Comparison of ENCODE assay signal across 18 cellular contexts in the genomic region with DNA sequence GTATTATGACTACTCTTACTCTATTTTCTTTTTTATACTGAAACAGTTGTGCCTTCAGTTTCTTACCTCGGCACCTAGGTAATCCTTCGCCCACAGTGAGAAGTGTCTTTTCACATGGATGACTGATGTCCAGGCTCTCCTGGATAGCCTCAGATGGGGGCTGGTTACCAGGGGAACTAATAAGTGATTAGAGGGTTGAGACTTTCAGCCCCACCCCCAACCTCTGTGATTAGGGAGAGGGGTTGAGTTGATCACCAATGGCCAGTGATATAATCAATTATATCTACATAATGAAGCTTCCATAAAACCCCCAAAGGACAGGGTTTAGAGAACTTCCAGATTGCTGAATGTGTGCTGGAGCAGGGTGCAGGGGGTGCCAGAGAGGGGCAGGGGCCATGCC. TPM values are rescaled to one million over a fixed set of nuclear protein-coding genes. Genes with fewer than 3 reads are reported as not detected.
DNase-seq lines count a peak whose midpoint lies in the region; ATAC-seq and TF ChIP-seq lines count a peak whose summit lies in the region.
"Had no signal": no experiment of that assay in that cellular context is flagged by ENCODE, and none has a peak within 500 bp of the region (broad histone marks: within the 10 kb centered on the region; RNA-seq: fewer than 3 reads in every experiment).

No MANE protein-coding gene starts in this region.

- no peak for DNase-seq in activated naive CD4-positive, alpha-beta T cell (lab: John Stamatoyannopoulos, UW)
- DNase-seq in T-helper 17 cell = no peak
- DNase-seq in esophagus muscularis mucosa (ENCODE audit: extremely low spot score) = peak; percentile 75
- no peak for DNase-seq in SK-N-SH
- no peak for DNase-seq in MV-4-11 (lab: John Stamatoyannopoulos, UW)
- DNase-seq: DMS79, H7, IMR-90, NCI-H187 treated with DMSO at 0.1 percent for 48 hours, NCI-H345, NCI-H526, SHP77 treated with DMSO at 0.1 percent for 48 hours had no signal

- CTCF ChIA-PET in SK-N-SH (lab: Yijun Ruan, JAX) = no interaction called here

- TF ChIP-seq RAD21 in SK-N-SH (IDR thresholded peaks at IDR 0.05; ENCODE audit: low read length) = no peak

- no peaks in the 10 kb centered on the region for H3K9me2 ChIP-seq in SK-N-SH

- H3K27me3 Mint-ChIP-seq in activated naive CD4-positive, alpha-beta T cell treated with anti-CD3 and anti-CD28 coated beads, Interleukin-2, amount 50 U/mL, for 24 hours = no peaks in the 10 kb centered on the region
- no peaks in the 10 kb centered on the region for H3K27me3 Mint-ChIP-seq in T-helper 17 cell

- no peak for ATAC-seq in T-helper 17 cell
- ATAC-seq in GM19351 (IDR thresholded peaks at IDR 0.05; ENCODE audit: unreplicated experiment) = no peak

- H3K9me3 Mint-ChIP-seq in activated naive CD4-positive, alpha-beta T cell treated with anti-CD3 and anti-CD28 coated beads, Interleukin-2, amount 50 U/mL, for 24 hours = no peaks in the 10 kb centered on the region

- H3K4me1 ChIP-seq in esophagus muscularis mucosa (peaks cover 0 to 12% (median 2%) of the 10 kb centered on the region in 4 donors), SK-N-SH (ENCODE audit: control insufficient read depth in 1 of 2, insufficient read depth in 2 of 2, low read depth in 1 of 2, low read length in 1 of 2) (peaks cover 0 to 18% of the 10 kb centered on the region in 2 experiments; a peak in 1 of 4 replicates)

- peaks cover 11 to 65% (median 38%) of the 10 kb centered on the region in 4 donors for H3K36me3 ChIP-seq in esophagus muscularis mucosa
- H3K36me3 ChIP-seq in SK-N-SH (replicated peaks in 1 of 2; ENCODE audit: control insufficient read depth in 1 of 2, insufficient read depth in 2 of 2, low read length in 1 of 2) = peaks cover 0 to 20% of the 10 kb centered on the region in 2 experiments

- H3K27ac ChIP-seq in esophagus muscularis mucosa (replicated peaks in 1 of 4) = no peak overlapping the region
- H3K27ac ChIP-seq in SK-N-SH (ENCODE audit: low read depth in 2 of 2, low read length in 1 of 2) = no peak overlapping the region
- H3K27ac ChIP-seq: C4-2B had no signal

- no peak overlapping the region for H3K4me3 Mint-ChIP-seq in activated naive CD4-positive, alpha-beta T cell treated with anti-CD3 and anti-CD28 coated beads, Interleukin-2, amount 50 U/mL, for 24 hours
- H3K4me3 Mint-ChIP-seq in T-helper 17 cell = no peak overlapping the region

- intact Hi-C loops in esophagus muscularis mucosa (cut with DNase I) = no loop called here

- no peak for TF ChIP-seq POLR2A in esophagus muscularis mucosa (IDR thresholded peaks at IDR 0.05; ENCODE audit: low read depth)

- H3F3A ChIP-seq in SK-N-SH (replicated peaks; ENCODE audit: insufficient read depth) = peaks cover 5% of the 10 kb centered on the region

- H3K4me1 Mint-ChIP-seq in activated naive CD4-positive, alpha-beta T cell treated with anti-CD3 and anti-CD28 coated beads, Interleukin-2, amount 50 U/mL, for 24 hours = peaks cover 95% of the 10 kb centered on the region
- peaks cover 80% of the 10 kb centered on the region for H3K4me1 Mint-ChIP-seq in T-helper 17 cell

- no peaks in the 10 kb centered on the region for H3K79me2 ChIP-seq in SK-N-SH (ENCODE audit: insufficient read depth)

- 97% methylated on average over 2 of the region's 2 CpGs for WGBS in esophagus muscularis mucosa
- 100% methylated on average over 2 of the region's 2 CpGs for WGBS in SK-N-SH (ENCODE audit: low lambda C conversion rate)

- H3K27me3 ChIP-seq in esophagus muscularis mucosa (no peaks in the 10 kb centered on the region), SK-N-SH (ENCODE audit: insufficient read depth) (no peaks in the 10 kb centered on the region)

- no peaks in the 10 kb centered on the region for H4K20me1 ChIP-seq in SK-N-SH (ENCODE audit: insufficient read depth)

- no peak overlapping the region for H2AFZ ChIP-seq in SK-N-SH (ENCODE audit: low read depth)

- peaks cover 28% of the 10 kb centered on the region for H3K36me3 Mint-ChIP-seq in activated naive CD4-positive, alpha-beta T cell treated with anti-CD3 and anti-CD28 coated beads, Interleukin-2, amount 50 U/mL, for 24 hours
- H3K36me3 Mint-ChIP-seq in T-helper 17 cell (ENCODE audit: low read depth) = peaks cover 19% of the 10 kb centered on the region

- POLR2A ChIA-PET in SK-N-SH (lab: Yijun Ruan, JAX) = no interaction called here

- no peak for TF ChIP-seq CTCF in esophagus muscularis mucosa (IDR thresholded peaks at IDR 0.05)
- TF ChIP-seq CTCF in SK-N-SH (IDR thresholded peaks at IDR 0.05) = no peak

- H3K4me2 ChIP-seq in SK-N-SH = no peak overlapping the region

- peak overlapping the region; percentile 92 for H3K27ac Mint-ChIP-seq in activated naive CD4-positive, alpha-beta T cell treated with anti-CD3 and anti-CD28 coated beads, Interleukin-2, amount 50 U/mL, for 24 hours
- peak overlapping the region; percentile 100 for H3K27ac Mint-ChIP-seq in T-helper 17 cell

- no peak for TF ChIP-seq EP300 in esophagus muscularis mucosa (IDR thresholded peaks at IDR 0.05)
- no peak for TF ChIP-seq EP300 in SK-N-SH (IDR thresholded peaks at IDR 0.05; ENCODE audit: borderline replicate concordance in 1 of 2, low read depth in 1 of 2, low read length in 1 of 2)

- H3K4me3 ChIP-seq in esophagus muscularis mucosa (no peak overlapping the region), SK-N-SH (ENCODE audit: low read depth in 2 of 2, low read length in 1 of 2) (no peak overlapping the region)

- no peak overlapping the region for H3K9ac ChIP-seq in SK-N-SH

- H3K9me3 ChIP-seq in T-helper 17 cell (ENCODE audit: control insufficient read depth, low read length, poor library complexity, severe bottlenecking) (no peaks in the 10 kb centered on the region), esophagus muscularis mucosa (no peaks in the 10 kb centered on the region), SK-N-SH (no peaks in the 10 kb centered on the region)

TF ChIP-seq in SK-N-SH, 30 proteins besides CTCF, POLR2A, EP300 and RAD21:
- TF ChIP-seq MEF2A (IDR thresholded peaks at IDR 0.05; ENCODE audit: borderline replicate concordance, low read depth) = no peak
- TF ChIP-seq NRF1 (IDR thresholded peaks at IDR 0.05; ENCODE audit: low read depth, low read length) = no peak
- TF ChIP-seq CHD2 (IDR thresholded peaks at IDR 0.05; ENCODE audit: low read length, partially characterized antibody) = no peak
- no peak for TF ChIP-seq SMC3 (IDR thresholded peaks at IDR 0.05; ENCODE audit: low read depth, low read length)
- no peak for TF ChIP-seq RCOR1 (IDR thresholded peaks at IDR 0.05; ENCODE audit: low read length)
- TF ChIP-seq ELF1 (IDR thresholded peaks at IDR 0.05) = no peak
- TF ChIP-seq USF2 (IDR thresholded peaks at IDR 0.05; ENCODE audit: borderline replicate concordance, low read depth, low read length) = no peak
- TF ChIP-seq NFIC (IDR thresholded peaks at IDR 0.05; ENCODE audit: borderline replicate concordance) = no peak
- TF ChIP-seq JUND (IDR thresholded peaks at IDR 0.05) = no peak
- no peak for TF ChIP-seq SIN3A (IDR thresholded peaks at IDR 0.05; ENCODE audit: borderline replicate concordance, low read depth, low read length)
- no peak for TF ChIP-seq MXI1 (IDR thresholded peaks at IDR 0.05; ENCODE audit: low read depth, low read length)
- TF ChIP-seq GABPA (IDR thresholded peaks at IDR 0.05; ENCODE audit: low read depth) = no peak
- TF ChIP-seq FOXJ3 (CRISPR knock-in tag; IDR thresholded peaks at IDR 0.05) = no peak
- TF ChIP-seq MAX (IDR thresholded peaks at IDR 0.05; ENCODE audit: low read depth) = no peak
- no peak for TF ChIP-seq RFX5 (IDR thresholded peaks at IDR 0.05; ENCODE audit: low read length)
- TF ChIP-seq, protein P1, sequence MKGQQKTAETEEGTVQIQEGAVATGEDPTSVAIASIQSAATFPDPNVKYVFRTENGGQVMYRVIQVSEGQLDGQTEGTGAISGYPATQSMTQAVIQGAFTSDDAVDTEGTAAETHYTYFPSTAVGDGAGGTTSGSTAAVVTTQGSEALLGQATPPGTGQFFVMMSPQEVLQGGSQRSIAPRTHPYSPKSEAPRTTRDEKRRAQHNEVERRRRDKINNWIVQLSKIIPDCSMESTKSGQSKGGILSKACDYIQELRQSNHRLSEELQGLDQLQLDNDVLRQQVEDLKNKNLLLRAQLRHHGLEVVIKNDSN (IDR thresholded peaks at IDR 0.05; ENCODE audit: borderline replicate concordance, low read depth) = no peak
- no peak for TF ChIP-seq GATA2 (CRISPR knock-in tag; IDR thresholded peaks at IDR 0.05)
- no peak for TF ChIP-seq FOSL2 (IDR thresholded peaks at IDR 0.05; ENCODE audit: borderline replicate concordance, low read depth)
- TF ChIP-seq POLR2AphosphoS5 (IDR thresholded peaks at IDR 0.05; ENCODE audit: low read depth, low read length) = no peak

RNA-seq across cellular contexts. Expression of gene GPR183, which starts 43.0 kb away (rescaled TPM):
- total RNA-seq in T-helper 17 cell (100 to 1,000 TPM; 249 to 322 TPM), esophagus muscularis mucosa (10 to 100 TPM; 11.9 to 32.1 (median 22.3) TPM)
- polyA plus RNA-seq in SK-N-SH (2012; rRNA removed) = 0.07 and 0.10 TPM in 2 replicates
- 0.03 and 0.24 TPM in 2 replicates for polyA plus RNA-seq in SK-N-SH (2012; cell fraction: cytosol; rRNA removed)
- polyA plus RNA-seq in SK-N-SH (2012; cell fraction: nucleus; rRNA removed) = 0.10 TPM in 1 of 2 replicates, not detected in the other
- total RNA-seq: A673, H7, HT-29, OCI-LY7 had no signal

Comparison
In these comparisons a context has a peak if more than half of its experiments do, and no peak if none do; other contexts are left out.
1. RNA of gene GPR183, which starts 43.0 kb away (total RNA-seq): 249 to 322 TPM in T-helper 17 cell; 11.9 to 32.1 TPM in esophagus muscularis mucosa; every median in the first group is over 4 times any median in the second.